8 cellular contexts compared by ENCODE assay signal in the genomic region with DNA sequence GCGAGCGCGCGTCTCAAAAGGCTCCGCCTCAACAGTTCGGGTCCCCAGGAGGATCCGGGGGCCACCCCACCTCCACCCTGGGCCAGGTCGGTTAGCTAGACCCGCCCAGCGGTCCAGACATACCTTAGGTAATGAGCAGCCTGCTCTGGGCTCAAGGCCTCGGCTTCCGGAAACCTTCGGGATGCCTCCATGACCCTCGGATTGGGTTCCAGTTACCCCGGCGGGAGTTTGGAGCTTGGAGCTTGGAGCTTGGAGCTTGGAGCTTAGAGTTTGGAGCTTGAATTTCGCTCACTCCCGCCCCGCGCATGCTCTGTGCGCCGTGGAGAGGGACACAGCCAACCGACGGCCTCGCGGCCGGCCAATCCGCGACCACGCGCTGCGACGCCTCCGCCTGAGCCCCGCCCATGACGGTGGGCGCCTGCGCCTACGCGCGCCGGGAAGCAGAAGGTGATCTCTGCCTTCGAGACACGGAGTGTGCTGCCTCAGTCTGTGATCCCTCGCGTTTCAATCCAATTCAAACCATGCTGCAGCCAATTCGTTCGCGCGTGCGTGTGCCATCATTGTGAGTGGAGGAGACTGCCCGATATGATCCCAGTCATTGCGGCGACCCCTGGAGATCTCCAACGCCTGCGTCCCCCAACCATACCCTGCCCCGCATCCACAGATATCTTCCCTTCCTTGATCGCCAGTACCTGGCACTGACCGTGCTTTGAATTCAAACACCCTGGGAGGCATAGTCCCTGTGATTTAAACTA.
DNase-seq lines count a peak whose midpoint lies in the region; ATAC-seq lines count a peak whose summit lies in the region.

A gene with protein sequence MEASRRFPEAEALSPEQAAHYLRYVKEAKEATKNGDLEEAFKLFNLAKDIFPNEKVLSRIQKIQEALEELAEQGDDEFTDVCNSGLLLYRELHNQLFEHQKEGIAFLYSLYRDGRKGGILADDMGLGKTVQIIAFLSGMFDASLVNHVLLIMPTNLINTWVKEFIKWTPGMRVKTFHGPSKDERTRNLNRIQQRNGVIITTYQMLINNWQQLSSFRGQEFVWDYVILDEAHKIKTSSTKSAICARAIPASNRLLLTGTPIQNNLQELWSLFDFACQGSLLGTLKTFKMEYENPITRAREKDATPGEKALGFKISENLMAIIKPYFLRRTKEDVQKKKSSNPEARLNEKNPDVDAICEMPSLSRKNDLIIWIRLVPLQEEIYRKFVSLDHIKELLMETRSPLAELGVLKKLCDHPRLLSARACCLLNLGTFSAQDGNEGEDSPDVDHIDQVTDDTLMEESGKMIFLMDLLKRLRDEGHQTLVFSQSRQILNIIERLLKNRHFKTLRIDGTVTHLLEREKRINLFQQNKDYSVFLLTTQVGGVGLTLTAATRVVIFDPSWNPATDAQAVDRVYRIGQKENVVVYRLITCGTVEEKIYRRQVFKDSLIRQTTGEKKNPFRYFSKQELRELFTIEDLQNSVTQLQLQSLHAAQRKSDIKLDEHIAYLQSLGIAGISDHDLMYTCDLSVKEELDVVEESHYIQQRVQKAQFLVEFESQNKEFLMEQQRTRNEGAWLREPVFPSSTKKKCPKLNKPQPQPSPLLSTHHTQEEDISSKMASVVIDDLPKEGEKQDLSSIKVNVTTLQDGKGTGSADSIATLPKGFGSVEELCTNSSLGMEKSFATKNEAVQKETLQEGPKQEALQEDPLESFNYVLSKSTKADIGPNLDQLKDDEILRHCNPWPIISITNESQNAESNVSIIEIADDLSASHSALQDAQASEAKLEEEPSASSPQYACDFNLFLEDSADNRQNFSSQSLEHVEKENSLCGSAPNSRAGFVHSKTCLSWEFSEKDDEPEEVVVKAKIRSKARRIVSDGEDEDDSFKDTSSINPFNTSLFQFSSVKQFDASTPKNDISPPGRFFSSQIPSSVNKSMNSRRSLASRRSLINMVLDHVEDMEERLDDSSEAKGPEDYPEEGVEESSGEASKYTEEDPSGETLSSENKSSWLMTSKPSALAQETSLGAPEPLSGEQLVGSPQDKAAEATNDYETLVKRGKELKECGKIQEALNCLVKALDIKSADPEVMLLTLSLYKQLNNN (minus strand): TSS at position 307 of the 755 bp plus-strand sequence. CDS start 116 bp downstream, at position 191.

- H3K27me3 Mint-ChIP-seq in central memory CD8-positive, alpha-beta T cell, result no peaks in the 10 kb centered on the region

- H3K36me3 Mint-ChIP-seq in central memory CD8-positive, alpha-beta T cell (ENCODE audit: insufficient read depth), result peaks cover 3% of the 10 kb centered on the region

- peaks cover 6% of the 10 kb centered on the region for H3K4me1 Mint-ChIP-seq in central memory CD8-positive, alpha-beta T cell

- ATAC-seq in GM18873 (IDR thresholded peaks at IDR 0.05; ENCODE audit: low FRiP score, unreplicated experiment) (peak; percentile 87), HG03108 (IDR thresholded peaks at IDR 0.05; ENCODE audit: unreplicated experiment) (peak; percentile 94)
- peak; percentile 97 to 99 for ATAC-seq in activated CD4-positive, CD25-positive, alpha-beta regulatory T cell treated with anti-CD3 and anti-CD28 coated beads, Interleukin-2, amount 50 U/mL, for 24 hours
- ATAC-seq in central memory CD8-positive, alpha-beta T cell (replicated peaks; ENCODE audit: extremely low read depth, poor library complexity, severe bottlenecking), result peak; percentile 94

- peak; percentile 94 for DNase-seq in AG08395 (ENCODE audit: low spot score)
- DNase-seq in NCI-H345 treated with DMSO at 0.1 percent for 48 hours (lab: John Stamatoyannopoulos, UW; ENCODE audit: unreplicated experiment), result peak; percentile 69
- peak; percentile 69 to 70 for DNase-seq in central memory CD8-positive, alpha-beta T cell (ENCODE audit: low spot score in 2 of 2)
- peak; percentile 95 for DNase-seq in islet precursor cell
- peak; percentile 60 to 75 for DNase-seq in stimulated activated CD4-positive, alpha-beta T cell treated with anti-CD3 and anti-CD28 coated beads, Interleukin-15, amount 100 ng/mL, for 1 hour (ENCODE audit: low read depth in 1 of 2, low spot score in 1 of 2)

- H3K9me3 Mint-ChIP-seq in central memory CD8-positive, alpha-beta T cell, result no peaks in the 10 kb centered on the region

- H3K4me3 Mint-ChIP-seq in central memory CD8-positive, alpha-beta T cell, result peak within 1 kb of the TSS; percentile 66

- peak within 1 kb of the TSS; percentile 38 for H3K27ac Mint-ChIP-seq in central memory CD8-positive, alpha-beta T cell (ENCODE audit: low read depth)

Comparison
In these comparisons a context has a peak if more than half of its experiments do, and no peak if none do; other contexts are left out.
1. Peak in every context shown above with its lines: DNase-seq and ATAC-seq.